In the genomic region with DNA sequence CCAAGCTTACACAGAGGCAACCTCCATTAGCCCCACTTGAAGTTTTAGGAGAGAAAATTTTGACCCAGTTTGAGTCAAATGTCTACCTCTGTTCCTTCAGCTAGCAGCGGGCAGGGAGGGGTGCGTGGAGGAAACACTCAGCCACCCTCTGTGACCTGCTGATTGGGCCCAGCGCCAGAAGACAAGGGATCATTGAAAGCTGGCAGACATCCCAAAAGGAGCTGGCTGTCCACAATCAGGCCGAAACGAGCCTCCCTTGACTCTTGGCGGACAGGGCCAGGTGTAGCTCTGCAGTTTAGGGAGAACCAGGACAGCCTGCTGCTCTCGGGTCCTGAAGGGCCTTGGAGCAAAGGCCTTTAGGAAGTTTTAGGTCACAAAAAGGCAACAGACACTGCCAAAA, we compare ENCODE assay signal across 13 cellular contexts. TPM values are rescaled to one million over a fixed set of nuclear protein-coding genes. Genes with fewer than 3 reads are reported as not detected.
DNase-seq lines count a peak whose midpoint lies in the region; ATAC-seq and TF ChIP-seq lines count a peak whose summit lies in the region.
"Had no signal": no experiment of that assay in that cellular context is flagged by ENCODE, and none has a peak within 500 bp of the region (broad histone marks: within the 10 kb centered on the region; RNA-seq: fewer than 3 reads in every experiment).

No MANE protein-coding gene starts in this region.

- 8 to 11% methylated on average over 7 of the region's 7 CpGs for WGBS in body of pancreas, 2 donors
- 9 to 27% (median 13%) methylated on average over 6 to 7 of the region's 7 CpGs for WGBS in stomach, 5 donors

- H3K9me3 ChIP-seq in body of pancreas = no peaks in the 10 kb centered on the region
- no peaks in the 10 kb centered on the region for H3K9me3 ChIP-seq in left lung
- H3K9me3 ChIP-seq in stomach = no peaks in the 10 kb centered on the region

- H3K27me3 ChIP-seq in body of pancreas (no peaks in the 10 kb centered on the region), left lung (no peaks in the 10 kb centered on the region), stomach (no peaks in the 10 kb centered on the region)

- ATAC-seq in body of pancreas (peak; percentile 80), left lung (peak; percentile 89)

- TF ChIP-seq EP300 in stomach (IDR thresholded peaks at IDR 0.05) = no peak

- H3K27ac ChIP-seq in body of pancreas (peak overlapping the region in 1 of 4 donors; percentile 5), left lung (peak overlapping the region; percentile 7 to 45), stomach (peak overlapping the region in 3 of 5 donors; percentile 12 to 44 (median 20))
- H3K27ac ChIP-seq: KMS-11 had no signal

- H3K4me3 ChIP-seq in body of pancreas (no peak overlapping the region), left lung (no peak overlapping the region), stomach (no peak overlapping the region)

- H3K4me1 ChIP-seq in body of pancreas = peaks cover 11% of the 10 kb centered on the region
- peaks cover 12 to 15% of the 10 kb centered on the region in 2 donors for H3K4me1 ChIP-seq in left lung
- peaks cover 10 to 19% (median 14%) of the 10 kb centered on the region in 4 donors for H3K4me1 ChIP-seq in stomach

- intact Hi-C loops in body of pancreas (cut with DNase I) = no loop called here
- intact Hi-C loops in left lung (cut with DNase I) = no loop called here
- intact Hi-C loops in stomach (cut with DNase I; ENCODE audit: low total_unique reads) = no loop called here

- no peak for TF ChIP-seq POLR2A in body of pancreas (IDR thresholded peaks at IDR 0.05)
- TF ChIP-seq POLR2A in stomach (IDR thresholded peaks at IDR 0.05) = no peak

- TF ChIP-seq CTCF in body of pancreas (IDR thresholded peaks at IDR 0.05) (no peak), left lung (IDR thresholded peaks at IDR 0.05) (no peak), stomach (IDR thresholded peaks at IDR 0.05) (no peak)

- DNase-seq in LoVo (ENCODE audit: low spot score) (peak; percentile 55), body of pancreas (peak; percentile 74 to 84 (median 79)), left lung (peak; percentile 77 to 84), stomach (peak; percentile 93), AG08396 (ENCODE audit: low spot score) (no peak), GM19240 (ENCODE audit: insufficient read length, low spot score) (no peak), activated T-cell treated with anti-CD3 and anti-CD28 coated beads for 4 hours (no peak)
- no peak for DNase-seq in activated T-cell treated with anti-CD3 and anti-CD28 coated beads, Interleukin-2, amount 50 U/mL, for 1 hour
- DNase-seq: activated CD8-positive, alpha-beta memory T cell treated with anti-CD3 and anti-CD28 coated beads for 24 hours; activated naive CD4-positive, alpha-beta T cell treated with Interleukin-2 at 50 U/mL for 16 hours; erythroblast; NCI-H510A had no signal

- H3K36me3 ChIP-seq in body of pancreas (replicated peaks in 1 of 2; ENCODE audit: insufficient read depth in 1 of 2, low read depth in 2 of 2) (peaks cover 0 to 5% of the 10 kb centered on the region in 2 donors), left lung (peaks cover 0 to 31% of the 10 kb centered on the region in 2 donors), stomach (peaks cover 22 to 35% (median 33%) of the 10 kb centered on the region in 4 donors)

RNA-seq across cellular contexts. Expression of a gene that starts 41.3 kb away (rescaled TPM):
- total RNA-seq in body of pancreas (10 to 100 TPM; 66.6 to 91.3 TPM), left lung (100 to 1,000 TPM; 416 to 512 TPM), stomach (100 to 1,000 TPM in 3 of 5 donors, 10 to 100 TPM in 2; 68.1 to 297 (median 154) TPM)
- 100 to 1,000 TPM in 2 of 3 donors, 10 to 100 TPM in 1; 51.0 to 421 (median 124) TPM for polyA plus RNA-seq in stomach

Comparison
In these comparisons a context has a peak if more than half of its experiments do, and no peak if none do; other contexts are left out.
1. DNase-seq: peak in LoVo (single experiment), body of pancreas (4 of 4), left lung (2 of 2) and stomach (single experiment); none in AG08396 (single experiment), GM19240 (single experiment), activated T-cell treated with anti-CD3 and anti-CD28 coated beads for 4 hours (single experiment) and activated T-cell treated with anti-CD3 and anti-CD28 coated beads, Interleukin-2, amount 50 U/mL, for 1 hour (single experiment).